15 cellular contexts compared by ENCODE assay signal in the genomic region with DNA sequence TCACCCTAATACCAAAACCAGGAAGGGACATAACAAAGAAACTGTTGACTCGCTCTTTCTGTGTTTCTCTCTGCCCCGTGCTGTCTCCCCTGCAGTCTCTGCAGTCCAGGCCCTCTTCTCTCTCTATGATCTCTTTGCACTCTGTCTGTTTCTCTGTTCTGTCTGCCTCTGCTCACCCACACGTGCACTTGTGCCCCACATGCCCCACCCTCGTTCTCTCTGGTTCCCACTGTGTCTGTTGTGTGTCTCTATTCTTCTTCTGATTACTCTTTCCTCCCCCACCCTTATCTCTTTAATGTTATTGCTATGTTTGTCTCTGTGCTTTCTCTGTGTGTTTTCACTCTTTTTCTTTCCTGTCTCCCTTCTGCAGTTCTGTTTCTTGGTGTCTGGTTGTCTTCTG. TPM values are rescaled to one million over a fixed set of nuclear protein-coding genes. Genes with fewer than 3 reads are reported as not detected.
DNase-seq lines count a peak whose midpoint lies in the region; ATAC-seq lines count a peak whose summit lies in the region.
"Had no signal": no experiment of that assay in that cellular context is flagged by ENCODE, and none has a peak within 500 bp of the region (broad histone marks: within the 10 kb centered on the region; RNA-seq: fewer than 3 reads in every experiment).

No MANE protein-coding gene starts in this region.

- peaks cover 0 to 1% (median 0%) of the 10 kb centered on the region in 3 donors for H3K27me3 Mint-ChIP-seq in immature natural killer cell (ENCODE audit: low read depth in 3 of 3)
- H3K27me3 Mint-ChIP-seq: activated CD8-positive, alpha-beta memory T cell treated with anti-CD3 and anti-CD28 coated beads, Interleukin-2, amount 10 ng/mL, durations not matched to agents 7 days and 5 days had no signal

- H3K4me3 Mint-ChIP-seq in immature natural killer cell = no peak overlapping the region
- H3K4me3 Mint-ChIP-seq: activated CD8-positive, alpha-beta memory T cell treated with anti-CD3 and anti-CD28 coated beads, Interleukin-2, amount 10 ng/mL, durations not matched to agents 7 days and 5 days had no signal

- peaks cover 4 to 38% (median 16%) of the 10 kb centered on the region in 3 donors for H3K36me3 Mint-ChIP-seq in immature natural killer cell

- DNase-seq in Ammon's horn (ENCODE audit: low spot score) (peak; percentile 33), SHP77 (lab: John Stamatoyannopoulos, UW) (peak; percentile 18 to 19), immature natural killer cell (no peak), NCI-H82 (lab: John Stamatoyannopoulos, UW) (no peak), activated gamma-delta T cell (lab: John Stamatoyannopoulos, UW) (no peak)
- peak; percentile 8 for DNase-seq in Jurkat, Clone E6-1 (ENCODE audit: low read depth, low spot score)
- DNase-seq: activated CD8-positive, alpha-beta memory T cell treated with anti-CD3 and anti-CD28 coated beads, Interleukin-2, amount 10 ng/mL, durations not matched to agents 7 days and 5 days; central memory CD4-positive, alpha-beta T cell; DMS79 treated with DMSO at 0.1 percent for 48 hours; mammary epithelial cell had no signal

- H3K4me1 ChIP-seq in iPS-20b (ENCODE audit: insufficient read depth, low read length) = no peaks in the 10 kb centered on the region
- H3K4me1 ChIP-seq: parathyroid adenoma had no signal

- peaks cover 0 to 5% (median 0%) of the 10 kb centered on the region in 6 donors for H3K9me3 Mint-ChIP-seq in immature natural killer cell

- H3K36me3 ChIP-seq in iPS-20b (ENCODE audit: insufficient read depth, low read depth, low read length) = no peaks in the 10 kb centered on the region

- H3K4me1 Mint-ChIP-seq in immature natural killer cell = no peaks in the 10 kb centered on the region
- H3K4me1 Mint-ChIP-seq: activated CD8-positive, alpha-beta memory T cell treated with anti-CD3 and anti-CD28 coated beads, Interleukin-2, amount 10 ng/mL, durations not matched to agents 7 days and 5 days had no signal

- ATAC-seq in GM18867 (IDR thresholded peaks at IDR 0.05; ENCODE audit: unreplicated experiment) = no peak
- ATAC-seq: activated CD8-positive, alpha-beta memory T cell treated with anti-CD3 and anti-CD28 coated beads, Interleukin-2, amount 10 ng/mL, durations not matched to agents 7 days and 5 days; activated naive CD4-positive, alpha-beta T cell treated with anti-CD3 and anti-CD28 coated beads, Interleukin-2, amount 50 U/mL, for 72 hours had no signal

- H3K27ac Mint-ChIP-seq in immature natural killer cell = no peak overlapping the region
- H3K27ac Mint-ChIP-seq: activated CD8-positive, alpha-beta memory T cell treated with anti-CD3 and anti-CD28 coated beads, Interleukin-2, amount 10 ng/mL, durations not matched to agents 7 days and 5 days had no signal

- no peak overlapping the region for H3K4me3 ChIP-seq in Jurkat, Clone E6-1 (ENCODE audit: low read length)
- H3K4me3 ChIP-seq in iPS-20b (ENCODE audit: low read length) = no peak overlapping the region

- H3K9ac ChIP-seq in iPS-20b (ENCODE audit: low read depth, low read length) = 0 out of 2 replicates have a peak overlapping the region, but pooled peaks have one; percentile 1
- H3K9ac ChIP-seq: parathyroid adenoma had no signal

- H3K27ac ChIP-seq in iPS-20b (ENCODE audit: low read length) = no peak overlapping the region
- H3K27ac ChIP-seq: parathyroid adenoma, VCaP had no signal

- H3K27me3 ChIP-seq in iPS-20b (ENCODE audit: insufficient read depth, low read length) = no peaks in the 10 kb centered on the region

- no peaks in the 10 kb centered on the region; the same call in 1 of the 2 replicates for H3K9me3 ChIP-seq in iPS-20b (ENCODE audit: insufficient read depth, low read depth, low read length)

RNA-seq across cellular contexts. Expression of gene NAT8, which starts 54.0 kb away (rescaled TPM):
- not detected for polyA plus RNA-seq in Jurkat, Clone E6-1 (2012; ENCODE audit: insufficient read depth, insufficient read length)
- polyA plus RNA-seq in immature natural killer cell = not detected
- polyA plus RNA-seq: mammary epithelial cell had no signal

Comparison
In these comparisons a context has a peak if more than half of its experiments do, and no peak if none do; other contexts are left out.
1. DNase-seq: peak in Ammon's horn (single experiment), Jurkat, Clone E6-1 (single experiment) and SHP77 (2 of 2); none in immature natural killer cell (0 of 3), NCI-H82 (single experiment) and activated gamma-delta T cell (single experiment).